23 cellular contexts compared by ENCODE assay signal in genomic region chr6:92292067-92292466, GRCh38.
"Had no signal": no experiment of that assay in that cellular context is flagged by ENCODE, and none has a peak within 500 bp of the region (broad histone marks: within the 10 kb centered on the region; RNA-seq: fewer than 3 reads in every experiment).

No MANE protein-coding gene starts in this region.

- FAIRE-seq: TTC549 had no signal

- H3K9me3 ChIP-seq: breast epithelium had no signal

- H3K27ac ChIP-seq: breast epithelium, SK-N-MC had no signal

- H3K4me1 ChIP-seq: breast epithelium had no signal

- H3K4me3 ChIP-seq: breast epithelium, SK-N-MC had no signal

- DNase-seq: activated CD4-positive, alpha-beta T cell treated with anti-CD3 and anti-CD28 coated beads for 4 hours; activated CD4-positive, alpha-beta T cell treated with anti-CD3 and anti-CD28 coated beads, Interleukin-2, amount 50 U/mL, for 48 hours; activated CD8-positive, alpha-beta memory T cell treated with anti-CD3 and anti-CD28 coated beads, Interleukin-2, amount 10 ng/mL, durations not matched to agents 7 days and 5 days; activated effector memory CD4-positive, alpha-beta T cell treated with Interleukin-2 at 50 U/mL for 16 hours; activated naive CD4-positive, alpha-beta T cell; activated T-cell treated with anti-CD3 and anti-CD28 coated beads, Interleukin-2, amount 50 U/mL, for 24 hours; aorta; caudate nucleus; KG1; NCI-H1092; NCI-H1417; NCI-H1694 treated with DMSO at 0.1 percent for 48 hours; NCI-H2081; NCI-H446; NCI-H524; NCI-H82; SIG-M5; T-cell; T-helper 2 cell; T1000 had no signal

- H3K36me3 ChIP-seq: breast epithelium had no signal

- H3K27me3 ChIP-seq: breast epithelium had no signal
